In the genomic region with DNA sequence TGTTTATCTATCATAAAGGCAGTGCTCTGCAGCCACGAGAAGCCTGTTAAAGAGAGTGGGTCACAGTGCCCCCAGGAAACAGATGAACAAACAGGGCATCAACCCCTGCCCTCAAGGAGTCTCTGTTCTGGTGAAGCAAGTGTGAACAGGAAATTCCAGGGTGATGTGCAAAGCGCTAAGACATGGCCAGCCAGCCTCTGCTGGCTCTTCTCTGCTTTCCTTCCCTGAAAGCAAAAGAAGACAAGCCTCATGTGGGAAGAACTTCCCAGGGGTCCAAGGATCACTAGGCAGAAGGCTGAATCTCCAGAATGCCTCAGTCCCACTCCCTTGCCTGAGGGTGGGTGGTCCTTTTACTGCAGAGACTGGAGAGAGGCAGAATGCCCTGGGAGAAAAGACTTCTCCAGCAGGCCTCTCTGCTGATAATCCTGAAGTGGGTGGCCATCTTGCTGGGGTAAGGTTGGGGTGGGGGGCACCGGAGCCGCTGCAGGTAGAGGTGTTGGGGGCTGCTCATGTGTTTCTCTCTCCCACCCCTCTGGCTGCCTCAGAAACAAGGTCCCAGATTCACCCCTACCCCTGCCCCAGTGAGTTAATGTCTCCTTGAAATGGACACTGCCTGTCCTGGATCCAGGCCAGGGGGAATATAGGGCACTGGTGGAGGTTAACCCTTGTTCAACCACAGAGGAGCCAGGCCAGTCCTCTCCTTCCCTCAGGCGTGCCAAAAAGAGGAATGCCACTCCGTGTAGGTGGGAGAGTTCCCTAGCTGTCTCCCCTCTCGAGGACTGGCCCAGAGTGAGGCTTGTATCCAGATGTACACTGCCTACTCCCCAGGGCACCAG, we compare ENCODE assay signal across 12 cellular contexts. TPM values are rescaled to one million over a fixed set of nuclear protein-coding genes. Genes with fewer than 3 reads are reported as not detected.
DNase-seq lines count a peak whose midpoint lies in the region; ATAC-seq and TF ChIP-seq lines count a peak whose summit lies in the region.
"Had no signal": no experiment of that assay in that cellular context is flagged by ENCODE, and none has a peak within 500 bp of the region (broad histone marks: within the 10 kb centered on the region; RNA-seq: fewer than 3 reads in every experiment).

No MANE protein-coding gene starts in this region.

- peaks cover 27% of the 10 kb centered on the region for H3K4me1 Mint-ChIP-seq in activated T-cell treated with anti-CD3 and anti-CD28 coated beads, Interleukin-2, amount 50 U/mL, for 4 hours (ENCODE audit: low read depth)
- H3K4me1 Mint-ChIP-seq in endodermal cell, result peaks cover 13% of the 10 kb centered on the region
- peaks cover 38% of the 10 kb centered on the region for H3K4me1 Mint-ChIP-seq in stimulated activated memory B cell treated with anti-CD40 and anti-IgM and Interleukin-4, amounts not matched to agents 10 μg/mL and 1 μg/mL and 100 μg/mL, for 72 hours

- H3K36me3 ChIP-seq in Panc1 (ENCODE audit: control insufficient read depth, insufficient read depth, low read length) (no peaks in the 10 kb centered on the region), endodermal cell (ENCODE audit: control insufficient read depth, insufficient read depth, low read length) (no peaks in the 10 kb centered on the region)
- H3K36me3 ChIP-seq: ovary had no signal

- H3K27me3 ChIP-seq in Panc1 (ENCODE audit: control insufficient read depth, insufficient read depth, low read length) (no peaks in the 10 kb centered on the region), endodermal cell (ENCODE audit: control insufficient read depth, insufficient read depth, low read length, poor library complexity, severe bottlenecking) (peaks cover 22% of the 10 kb centered on the region)
- H3K27me3 ChIP-seq: ovary had no signal

- CTCF ChIA-PET in Panc1 (lab: Charles Lee), result no interaction called here

- POLR2A ChIA-PET in Panc1 (lab: Charles Lee), result no interaction called here

- no peak for DNase-seq in activated T-cell treated with anti-CD3 and anti-CD28 coated beads, Interleukin-2, amount 50 U/mL, for 4 hours
- no peak for DNase-seq in activated T-cell treated with anti-CD3 and anti-CD28 coated beads, Interleukin-2, amount 50 U/mL, for 1 hour
- no peak for DNase-seq in Panc1 (ENCODE audit: low read depth, low spot score)
- peak; percentile 46 for DNase-seq in endodermal cell
- DNase-seq in retina, result peak; percentile 4
- DNase-seq in CD1c-positive myeloid dendritic cell (ENCODE audit: extremely low spot score), result no peak
- no peak for DNase-seq in NCI-H2171 treated with DMSO at 0.1 percent for 48 hours (lab: John Stamatoyannopoulos, UW)
- DNase-seq: amygdala; effector CD8-positive, alpha-beta T cell; NCI-H1092 had no signal

- TF ChIP-seq CTCF in Panc1 (IDR thresholded peaks at IDR 0.05) (no peak), endodermal cell (conservative IDR thresholded peaks at IDR 0.05) (no peak)

- no peaks in the 10 kb centered on the region for H3K36me3 Mint-ChIP-seq in activated T-cell treated with anti-CD3 and anti-CD28 coated beads, Interleukin-2, amount 50 U/mL, for 4 hours (ENCODE audit: insufficient read depth)
- no peaks in the 10 kb centered on the region for H3K36me3 Mint-ChIP-seq in endodermal cell (ENCODE audit: low read depth)
- no peaks in the 10 kb centered on the region for H3K36me3 Mint-ChIP-seq in stimulated activated memory B cell treated with anti-CD40 and anti-IgM and Interleukin-4, amounts not matched to agents 10 μg/mL and 1 μg/mL and 100 μg/mL, for 72 hours

- no peaks in the 10 kb centered on the region for H3K9me3 ChIP-seq in Panc1 (ENCODE audit: control insufficient read depth, insufficient read depth, low read depth, low read length)
- no peaks in the 10 kb centered on the region for H3K9me3 ChIP-seq in endodermal cell (ENCODE audit: control insufficient read depth, low read length)
- H3K9me3 ChIP-seq: ovary had no signal

- H3K27ac Mint-ChIP-seq in endodermal cell, result no peak overlapping the region
- no peak overlapping the region for H3K27ac Mint-ChIP-seq in stimulated activated memory B cell treated with anti-CD40 and anti-IgM and Interleukin-4, amounts not matched to agents 10 μg/mL and 1 μg/mL and 100 μg/mL, for 72 hours

- in situ Hi-C loops in Panc1 (cut with HindIII; ENCODE audit: low pct_unique_long_range_greater_than_20kb, low sequenced_read_pairs), result no loop called here

- no peak for ATAC-seq in activated T-cell treated with anti-CD3 and anti-CD28 coated beads, Interleukin-2, amount 50 U/mL, for 4 hours
- ATAC-seq in Panc1, result no peak
- no peak for ATAC-seq in stimulated activated memory B cell treated with anti-CD40 and anti-IgM and Interleukin-4, amounts not matched to agents 10 μg/mL and 1 μg/mL and 100 μg/mL, for 72 hours

- H3K9ac ChIP-seq in endodermal cell (ENCODE audit: extremely low read depth, low read length, poor library complexity, severe bottlenecking), result no peak overlapping the region

- H3K4me1 ChIP-seq in Panc1 (ENCODE audit: control insufficient read depth, insufficient read depth, low read length), result peaks cover 62% of the 10 kb centered on the region
- peaks cover 5% of the 10 kb centered on the region for H3K4me1 ChIP-seq in endodermal cell (ENCODE audit: control insufficient read depth, insufficient read depth, low read length)

- no TSS peak for BruUV-seq in Panc1 (replicated peaks; lab: Mats Ljungman, UMichigan)

- H3K4me3 ChIP-seq in Panc1 (ENCODE audit: low read depth in 2 of 2, low read length in 2 of 2) (peak overlapping the region in 1 of 2 experiments; percentile 72; a peak in 1 of 4 replicates), endodermal cell (ENCODE audit: low read length) (no peak overlapping the region)
- H3K4me3 ChIP-seq: ovary had no signal

- H3K27ac ChIP-seq in Panc1 (ENCODE audit: low read length) (peak overlapping the region; percentile 15; the same call in 1 of the 2 replicates), endodermal cell (ENCODE audit: low read depth, low read length) (no peak overlapping the region)
- H3K27ac ChIP-seq: ovary had no signal

- no peaks in the 10 kb centered on the region for H3K9me3 Mint-ChIP-seq in activated T-cell treated with anti-CD3 and anti-CD28 coated beads, Interleukin-2, amount 50 U/mL, for 4 hours
- no peaks in the 10 kb centered on the region for H3K9me3 Mint-ChIP-seq in endodermal cell
- no peaks in the 10 kb centered on the region for H3K9me3 Mint-ChIP-seq in stimulated activated memory B cell treated with anti-CD40 and anti-IgM and Interleukin-4, amounts not matched to agents 10 μg/mL and 1 μg/mL and 100 μg/mL, for 72 hours

- intact Hi-C loops in Panc1 (cut with micrococcal nuclease; ENCODE audit: unreplicated experiment), result no loop called here

- H3K27me3 Mint-ChIP-seq in activated T-cell treated with anti-CD3 and anti-CD28 coated beads, Interleukin-2, amount 50 U/mL, for 4 hours (ENCODE audit: low read depth), result no peaks in the 10 kb centered on the region
- peaks cover 47% of the 10 kb centered on the region for H3K27me3 Mint-ChIP-seq in endodermal cell (ENCODE audit: insufficient read depth)
- no peaks in the 10 kb centered on the region for H3K27me3 Mint-ChIP-seq in stimulated activated memory B cell treated with anti-CD40 and anti-IgM and Interleukin-4, amounts not matched to agents 10 μg/mL and 1 μg/mL and 100 μg/mL, for 72 hours

- WGBS in endodermal cell (ENCODE audit: insufficient coverage in 1 of 2, insufficient read length in 1 of 2), 2 experiments, result 78 to 80% methylated on average over 5 to 7 of the region's 7 CpGs

- H3K4me3 Mint-ChIP-seq in activated T-cell treated with anti-CD3 and anti-CD28 coated beads, Interleukin-2, amount 50 U/mL, for 4 hours, result peak overlapping the region; percentile 78
- H3K4me3 Mint-ChIP-seq in endodermal cell, result no peak overlapping the region
- no peak overlapping the region for H3K4me3 Mint-ChIP-seq in stimulated activated memory B cell treated with anti-CD40 and anti-IgM and Interleukin-4, amounts not matched to agents 10 μg/mL and 1 μg/mL and 100 μg/mL, for 72 hours

RNA-seq across cellular contexts. Expression of a gene that starts 2.4 kb away (rescaled TPM):
- total RNA-seq in activated T-cell treated with anti-CD3 and anti-CD28 coated beads, Interleukin-2, amount 50 U/mL, for 4 hours, result 10 to 100 TPM; 33.3 to 40.7 (median 40.4) TPM
- total RNA-seq in Panc1 (2021; ENCODE audit: unreplicated experiment), result 31.4 TPM
- polyA plus RNA-seq in Panc1 (2012; ENCODE audit: insufficient read length), result 34.3 TPM
- 1 to 10 TPM; 2.2 to 2.6 TPM for total RNA-seq in endodermal cell
- 36.5 TPM for polyA plus RNA-seq in endodermal cell (2013, experiment 1 of 2)
- polyA plus RNA-seq in endodermal cell (2013, experiment 2 of 2), result 28.4 TPM

RNA-seq across cellular contexts. Expression of a gene that starts 5.9 kb away (rescaled TPM):
- 10 to 100 TPM; 79.3 to 91.3 (median 90.8) TPM for total RNA-seq in activated T-cell treated with anti-CD3 and anti-CD28 coated beads, Interleukin-2, amount 50 U/mL, for 4 hours
- total RNA-seq in Panc1 (2021; ENCODE audit: unreplicated experiment) (94.6 TPM), endodermal cell (10 to 100 TPM; 45.0 to 61.8 TPM)
- polyA plus RNA-seq in Panc1 (2012; ENCODE audit: insufficient read length), result 105 TPM
- polyA plus RNA-seq in endodermal cell (2013, experiment 1 of 2), result 47.1 TPM
- 48.9 TPM for polyA plus RNA-seq in endodermal cell (2013, experiment 2 of 2)

RNA-seq across cellular contexts. Expression of a gene that starts 26.8 kb away (rescaled TPM):
- 10 to 100 TPM; 40.9 to 53.9 (median 42.1) TPM for total RNA-seq in activated T-cell treated with anti-CD3 and anti-CD28 coated beads, Interleukin-2, amount 50 U/mL, for 4 hours
- total RNA-seq in Panc1 (2021; ENCODE audit: unreplicated experiment), result 123 TPM
- polyA plus RNA-seq in Panc1 (2012; ENCODE audit: insufficient read length), result 200 TPM
- 10 to 100 TPM; 21.7 to 31.0 TPM for total RNA-seq in endodermal cell
- 34.6 TPM for polyA plus RNA-seq in endodermal cell (2013, experiment 1 of 2)
- polyA plus RNA-seq in endodermal cell (2013, experiment 2 of 2), result 33.7 TPM

RNA-seq across cellular contexts. Expression of a gene that starts 27.4 kb away (rescaled TPM):
- total RNA-seq in activated T-cell treated with anti-CD3 and anti-CD28 coated beads, Interleukin-2, amount 50 U/mL, for 4 hours, result 10 to 100 TPM in 2 of 3 donors, 1 to 10 TPM in 1; 9.8 to 12.3 (median 11.8) TPM
- total RNA-seq in Panc1 (2021; ENCODE audit: unreplicated experiment), result 9.7 TPM
- 11.8 TPM for polyA plus RNA-seq in Panc1 (2012; ENCODE audit: insufficient read length)
- total RNA-seq in endodermal cell, result under 1 TPM; 0.86 to 1.00 TPM
- polyA plus RNA-seq in endodermal cell (2013, experiment 1 of 2), result 6.2 TPM
- 5.3 TPM for polyA plus RNA-seq in endodermal cell (2013, experiment 2 of 2)

RNA-seq across cellular contexts. Expression of a gene that starts 28.5 kb away (rescaled TPM):
- 10 to 100 TPM in 1 of 3 donors, 1 to 10 TPM in 2; 7.6 to 10.6 (median 9.9) TPM for total RNA-seq in activated T-cell treated with anti-CD3 and anti-CD28 coated beads, Interleukin-2, amount 50 U/mL, for 4 hours
- total RNA-seq in Panc1 (2021; ENCODE audit: unreplicated experiment) (33.7 TPM), endodermal cell (1 to 10 TPM; 1.4 to 2.1 TPM)
- 25.9 TPM for polyA plus RNA-seq in Panc1 (2012; ENCODE audit: insufficient read length)
- 1.9 TPM for polyA plus RNA-seq in endodermal cell (2013, experiment 1 of 2)
- 1.4 TPM for polyA plus RNA-seq in endodermal cell (2013, experiment 2 of 2)

Comparison
In these comparisons a context has a peak if more than half of its experiments do, and no peak if none do; other contexts are left out.
1. DNase-seq: peak in endodermal cell (single experiment) and retina (single experiment); none in activated T-cell treated with anti-CD3 and anti-CD28 coated beads, Interleukin-2, amount 50 U/mL, for 4 hours (single experiment), activated T-cell treated with anti-CD3 and anti-CD28 coated beads, Interleukin-2, amount 50 U/mL, for 1 hour (single experiment), Panc1 (single experiment), CD1c-positive myeloid dendritic cell (single experiment) and NCI-H2171 treated with DMSO at 0.1 percent for 48 hours (single experiment).